In the genomic region with DNA sequence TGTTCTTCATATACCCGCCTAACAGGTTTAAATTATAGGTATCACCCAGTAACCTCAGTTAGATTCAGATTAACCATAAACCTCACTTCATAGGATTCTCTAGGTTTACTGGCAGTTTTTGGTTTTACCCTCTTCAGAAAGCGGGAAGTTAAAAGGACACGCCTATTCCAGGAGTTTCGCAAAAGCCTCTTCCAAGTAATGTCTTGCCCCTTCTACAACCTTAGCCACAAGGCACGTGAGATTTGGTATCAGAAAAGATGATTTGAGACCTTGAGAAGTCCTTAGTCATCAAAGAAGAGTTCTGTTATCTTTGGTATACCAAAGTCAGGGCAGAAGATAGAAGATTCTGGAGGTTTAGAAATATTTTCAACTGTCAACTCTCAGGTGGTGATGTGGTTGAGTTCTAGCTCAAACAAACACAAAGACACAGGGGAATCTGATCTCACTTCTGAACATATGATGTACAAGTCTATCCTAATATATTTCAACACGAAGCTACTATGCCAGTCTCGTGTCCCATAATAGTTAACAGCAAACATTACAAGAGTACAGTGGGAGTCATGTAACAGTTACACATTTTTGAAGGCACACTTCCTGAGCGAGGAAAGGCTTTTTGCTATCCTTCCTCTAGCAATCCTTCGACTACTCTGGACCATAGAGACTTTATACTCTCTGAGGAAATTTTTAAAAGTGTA, we compare ENCODE assay signal across 1 cellular context.
A peak's percentile ranks its signal among the peaks of the same experiment; 100 is the strongest.
TF ChIP-seq lines count a peak whose summit lies in the region.

No MANE protein-coding gene starts in this region.

TF ChIP-seq in K562, 482 proteins besides CTCF, POLR2A, EP300 and RAD21 (continued from another document and continues in another):
- TF ChIP-seq BRF2 (IDR thresholded peaks at IDR 0.05; ENCODE audit: borderline replicate concordance, insufficient read depth, insufficient read length) (no peak), CHCHD3 (CRISPR knock-in tag; IDR thresholded peaks at IDR 0.05) (no peak), MAFK (IDR thresholded peaks at IDR 0.05; ENCODE audit: low read length) (peak; percentile 86), CXXC5 (CRISPR knock-in tag; IDR thresholded peaks at IDR 0.05) (peak; percentile 82), CREB1 (IDR thresholded peaks at IDR 0.05) (no peak; the same call in 1 of the 2 replicates), CREB1 (CRISPR knock-in tag; IDR thresholded peaks at IDR 0.05) (no peak; the same call in 1 of the 2 replicates), ATF7 (IDR thresholded peaks at IDR 0.05) (peak; percentile 84), TEAD4 (IDR thresholded peaks at IDR 0.05; ENCODE audit: low read length) (peak; percentile 81), TEAD4 (CRISPR knock-in tag; IDR thresholded peaks at IDR 0.05; ENCODE audit: borderline replicate concordance) (no peak), CREBBP (IDR thresholded peaks at IDR 0.05; ENCODE audit: low read depth, low read length) (no peak), ZNF561 (CRISPR knock-in tag; conservative IDR thresholded peaks at IDR 0.05) (0 out of 2 replicates have a peak, but pooled peaks have one; percentile 28), ATF3 (IDR thresholded peaks at IDR 0.05) (peak; percentile 77; the same call in 1 of the 2 replicates), ATF3 (CRISPR knock-in tag; conservative IDR thresholded peaks at IDR 0.05) (no peak), VEZF1 (CRISPR knock-in tag; IDR thresholded peaks at IDR 0.05) (peak; percentile 53), MEF2D (tag; conservative IDR thresholded peaks at IDR 0.05; ENCODE audit: low read depth) (no peak; the same call in 1 of the 2 replicates), FOXA1 (IDR thresholded peaks at IDR 0.05; ENCODE audit: borderline replicate concordance) (no peak), MED1 (CRISPR knock-in tag; IDR thresholded peaks at IDR 0.05; ENCODE audit: borderline replicate concordance) (no peak), MTA1 (IDR thresholded peaks at IDR 0.05; ENCODE audit: borderline replicate concordance) (peak; percentile 91), RBFOX2 (IDR thresholded peaks at IDR 0.05; ENCODE audit: low read depth, low read length) (peak; percentile 28; the same call in 1 of the 2 replicates), LCOR (CRISPR knock-in tag; IDR thresholded peaks at IDR 0.05) (0 out of 2 replicates have a peak, but pooled peaks have one; percentile 81), U2AF1 (optimal IDR thresholded peaks at IDR 0.05; ENCODE audit: low read depth, low read length) (no peak), SIN3B (IDR thresholded peaks at IDR 0.05; ENCODE audit: low read depth) (0 out of 2 replicates have a peak, but pooled peaks have one; percentile 13), EHMT2 (IDR thresholded peaks at IDR 0.05) (peak; percentile 28; the same call in 1 of the 2 replicates), ZNF444 (CRISPR knock-in tag; IDR thresholded peaks at IDR 0.05) (0 out of 2 replicates have a peak, but pooled peaks have one; percentile 8), ARNT (IDR thresholded peaks at IDR 0.05) (peak in 1 of 2 experiments; percentile 81; a peak in 2 of 4 replicates), BRCA1 (IDR thresholded peaks at IDR 0.05) (no peak), BRCA1 (CRISPR knock-in tag; IDR thresholded peaks at IDR 0.05) (no peak), RFX5 (IDR thresholded peaks at IDR 0.05; ENCODE audit: low read depth, low read length) (no peak), TFE3 (CRISPR knock-in tag; IDR thresholded peaks at IDR 0.05) (no peak), NR2C1 (IDR thresholded peaks at IDR 0.05) (no peak), NR2C1 (tag; IDR thresholded peaks at IDR 0.05) (peak; percentile 73), ZNF124 (CRISPR knock-in tag; IDR thresholded peaks at IDR 0.05) (no peak), CEBPB (tag; IDR thresholded peaks at IDR 0.05) (peak; percentile 97), MAFG (tag; conservative IDR thresholded peaks at IDR 0.05) (peak; percentile 90), ID3 (CRISPR knock-in tag; IDR thresholded peaks at IDR 0.05) (no peak), ID3 (tag; IDR thresholded peaks at IDR 0.05) (no peak), BHLHE40 (IDR thresholded peaks at IDR 0.05; ENCODE audit: low read length) (peak; percentile 99), RAD51 (IDR thresholded peaks at IDR 0.05; ENCODE audit: borderline replicate concordance, low read depth) (peak; percentile 67), ATF2 (CRISPR knock-in tag; IDR thresholded peaks at IDR 0.05) (no peak), POLR2H (tag; IDR thresholded peaks at IDR 0.05; ENCODE audit: low read depth) (peak; percentile 72; the same call in 1 of the 2 replicates), KLF13 (tag; IDR thresholded peaks at IDR 0.05; ENCODE audit: borderline replicate concordance, low read depth) (0 out of 2 replicates have a peak, but pooled peaks have one; percentile 45), JUN (IDR thresholded peaks at IDR 0.05; ENCODE audit: borderline replicate concordance, low read depth, low read length) (peak; percentile 43), JUN (CRISPR knock-in tag; IDR thresholded peaks at IDR 0.05; ENCODE audit: borderline replicate concordance) (no peak), MTA2 (IDR thresholded peaks at IDR 0.05; ENCODE audit: low read depth) (peak; percentile 34; the same call in 1 of the 2 replicates), PHF8 (IDR thresholded peaks at IDR 0.05; ENCODE audit: borderline replicate concordance, low read length) (no peak), ESRRA (IDR thresholded peaks at IDR 0.05; ENCODE audit: borderline replicate concordance, low read depth) (peak; percentile 97), SP1 (CRISPR knock-in tag; IDR thresholded peaks at IDR 0.05) (peak; percentile 62; the same call in 1 of the 2 replicates), NCOA4 (IDR thresholded peaks at IDR 0.05; ENCODE audit: partially characterized antibody) (no peak), RBM14 (IDR thresholded peaks at IDR 0.05; ENCODE audit: borderline replicate concordance, insufficient read depth, low read depth, low read length) (no peak)
- TF ChIP-seq, protein P1, sequence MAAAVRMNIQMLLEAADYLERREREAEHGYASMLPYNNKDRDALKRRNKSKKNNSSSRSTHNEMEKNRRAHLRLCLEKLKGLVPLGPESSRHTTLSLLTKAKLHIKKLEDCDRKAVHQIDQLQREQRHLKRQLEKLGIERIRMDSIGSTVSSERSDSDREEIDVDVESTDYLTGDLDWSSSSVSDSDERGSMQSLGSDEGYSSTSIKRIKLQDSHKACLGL (CRISPR knock-in tag; IDR thresholded peaks at IDR 0.05; ENCODE audit: borderline replicate concordance, poor library complexity, severe bottlenecking): no peak
- TF ChIP-seq, protein P2, sequence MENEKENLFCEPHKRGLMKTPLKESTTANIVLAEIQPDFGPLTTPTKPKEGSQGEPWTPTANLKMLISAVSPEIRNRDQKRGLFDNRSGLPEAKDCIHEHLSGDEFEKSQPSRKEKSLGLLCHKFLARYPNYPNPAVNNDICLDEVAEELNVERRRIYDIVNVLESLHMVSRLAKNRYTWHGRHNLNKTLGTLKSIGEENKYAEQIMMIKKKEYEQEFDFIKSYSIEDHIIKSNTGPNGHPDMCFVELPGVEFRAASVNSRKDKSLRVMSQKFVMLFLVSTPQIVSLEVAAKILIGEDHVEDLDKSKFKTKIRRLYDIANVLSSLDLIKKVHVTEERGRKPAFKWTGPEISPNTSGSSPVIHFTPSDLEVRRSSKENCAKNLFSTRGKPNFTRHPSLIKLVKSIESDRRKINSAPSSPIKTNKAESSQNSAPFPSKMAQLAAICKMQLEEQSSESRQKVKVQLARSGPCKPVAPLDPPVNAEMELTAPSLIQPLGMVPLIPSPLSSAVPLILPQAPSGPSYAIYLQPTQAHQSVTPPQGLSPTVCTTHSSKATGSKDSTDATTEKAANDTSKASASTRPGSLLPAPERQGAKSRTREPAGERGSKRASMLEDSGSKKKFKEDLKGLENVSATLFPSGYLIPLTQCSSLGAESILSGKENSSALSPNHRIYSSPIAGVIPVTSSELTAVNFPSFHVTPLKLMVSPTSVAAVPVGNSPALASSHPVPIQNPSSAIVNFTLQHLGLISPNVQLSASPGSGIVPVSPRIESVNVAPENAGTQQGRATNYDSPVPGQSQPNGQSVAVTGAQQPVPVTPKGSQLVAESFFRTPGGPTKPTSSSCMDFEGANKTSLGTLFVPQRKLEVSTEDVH (IDR thresholded peaks at IDR 0.05; ENCODE audit: low read depth, partially characterized antibody): peak; percentile 73
- TF ChIP-seq, protein P3, sequence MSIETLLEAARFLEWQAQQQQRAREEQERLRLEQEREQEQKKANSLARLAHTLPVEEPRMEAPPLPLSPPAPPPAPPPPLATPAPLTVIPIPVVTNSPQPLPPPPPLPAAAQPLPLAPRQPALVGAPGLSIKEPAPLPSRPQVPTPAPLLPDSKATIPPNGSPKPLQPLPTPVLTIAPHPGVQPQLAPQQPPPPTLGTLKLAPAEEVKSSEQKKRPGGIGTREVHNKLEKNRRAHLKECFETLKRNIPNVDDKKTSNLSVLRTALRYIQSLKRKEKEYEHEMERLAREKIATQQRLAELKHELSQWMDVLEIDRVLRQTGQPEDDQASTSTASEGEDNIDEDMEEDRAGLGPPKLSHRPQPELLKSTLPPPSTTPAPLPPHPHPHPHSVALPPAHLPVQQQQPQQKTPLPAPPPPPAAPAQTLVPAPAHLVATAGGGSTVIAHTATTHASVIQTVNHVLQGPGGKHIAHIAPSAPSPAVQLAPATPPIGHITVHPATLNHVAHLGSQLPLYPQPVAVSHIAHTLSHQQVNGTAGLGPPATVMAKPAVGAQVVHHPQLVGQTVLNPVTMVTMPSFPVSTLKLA (conservative IDR thresholded peaks at IDR 0.05): peak; percentile 42 to 83; a peak in 3 of 4 replicates
- TF ChIP-seq, protein P4, sequence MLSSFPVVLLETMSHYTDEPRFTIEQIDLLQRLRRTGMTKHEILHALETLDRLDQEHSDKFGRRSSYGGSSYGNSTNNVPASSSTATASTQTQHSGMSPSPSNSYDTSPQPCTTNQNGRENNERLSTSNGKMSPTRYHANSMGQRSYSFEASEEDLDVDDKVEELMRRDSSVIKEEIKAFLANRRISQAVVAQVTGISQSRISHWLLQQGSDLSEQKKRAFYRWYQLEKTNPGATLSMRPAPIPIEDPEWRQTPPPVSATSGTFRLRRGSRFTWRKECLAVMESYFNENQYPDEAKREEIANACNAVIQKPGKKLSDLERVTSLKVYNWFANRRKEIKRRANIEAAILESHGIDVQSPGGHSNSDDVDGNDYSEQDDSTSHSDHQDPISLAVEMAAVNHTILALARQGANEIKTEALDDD (IDR thresholded peaks at IDR 0.05): peak; percentile 97
